ENCODE assay signal across 12 cellular contexts in genomic region chr12:117514016-117514415, GRCh38.
DNase-seq lines count a peak whose midpoint lies in the region; ATAC-seq and TF ChIP-seq lines count a peak whose summit lies in the region.
"Had no signal": no experiment of that assay in that cellular context is flagged by ENCODE, and none has a peak within 500 bp of the region (broad histone marks: within the 10 kb centered on the region; RNA-seq: fewer than 3 reads in every experiment).

No MANE protein-coding gene starts in this region.

- WGBS in thyroid gland, 2 donors, result 13 to 15% methylated on average over 5 of the region's 5 CpGs
- 4% methylated on average over 5 of the region's 5 CpGs for WGBS in aorta, 2 donors

- no peaks in the 10 kb centered on the region for H3K36me3 Mint-ChIP-seq in mesothelial cell of epicardium
- H3K36me3 Mint-ChIP-seq: naive thymus-derived CD8-positive, alpha-beta T cell had no signal

- peak overlapping the region; percentile 66 for H3K27ac ChIP-seq in VCaP
- peak overlapping the region; percentile 57 to 72 (median 70) for H3K27ac ChIP-seq in thyroid gland
- no peak overlapping the region for H3K27ac ChIP-seq in aorta (ENCODE audit: low read depth in 1 of 2, low read length in 2 of 2)

- H3K27me3 ChIP-seq in thyroid gland (no peaks in the 10 kb centered on the region), aorta (ENCODE audit: control insufficient read depth in 1 of 2, insufficient read depth in 2 of 2, low read length in 1 of 2) (no peaks in the 10 kb centered on the region)

- H3K4me3 ChIP-seq in thyroid gland (replicated peaks in 1 of 3), result no peak overlapping the region
- H3K4me3 ChIP-seq in aorta (ENCODE audit: low read length in 2 of 2), result no peak overlapping the region

- intact Hi-C loops in thyroid gland (cut with DNase I), result no loop called here
- intact Hi-C loops in aorta (cut with DNase I), result no loop called here

- H3K4me1 Mint-ChIP-seq in mesothelial cell of epicardium, result no peaks in the 10 kb centered on the region
- H3K4me1 Mint-ChIP-seq: activated CD4-positive, alpha-beta T cell treated with anti-CD3 and anti-CD28 coated beads, Interleukin-2, amount 10 ng/mL, durations not matched to agents 24 days and 14 days; naive thymus-derived CD8-positive, alpha-beta T cell; T-helper 17 cell had no signal

- no peak overlapping the region for H3K27ac Mint-ChIP-seq in mesothelial cell of epicardium
- H3K27ac Mint-ChIP-seq: activated CD4-positive, alpha-beta T cell treated with anti-CD3 and anti-CD28 coated beads, Interleukin-2, amount 10 ng/mL, durations not matched to agents 24 days and 14 days; naive thymus-derived CD8-positive, alpha-beta T cell; stimulated activated naive CD8-positive, alpha-beta T cell treated with anti-CD3 and anti-CD28 coated beads, Interleukin-15, Interleukin-2, amounts not matched to agents 100 ng/mL and 50 ng/mL, for 24 hours; T-helper 17 cell had no signal

- DNase-seq in NCI-H2029 (lab: John Stamatoyannopoulos, UW) (peak; percentile 74), hippocampal formation (lab: John Stamatoyannopoulos, UW) (peak; percentile 6 to 54), thyroid gland (peak; percentile 64 to 72), aorta (no peak), mesothelial cell of epicardium (ENCODE audit: low spot score in 2 of 2, unreplicated experiment in 2 of 2) (no peak)
- DNase-seq: activated CD4-positive, alpha-beta T cell treated with anti-CD3 and anti-CD28 coated beads, Interleukin-2, amount 10 ng/mL, durations not matched to agents 24 days and 14 days; Karpas-422; naive thymus-derived CD8-positive, alpha-beta T cell; T-helper 17 cell had no signal

- H3K36me3 ChIP-seq in thyroid gland (no peaks in the 10 kb centered on the region), aorta (ENCODE audit: control insufficient read depth in 1 of 2, insufficient read depth in 2 of 2, low read length in 1 of 2) (no peaks in the 10 kb centered on the region)

- H3K27me3 Mint-ChIP-seq in mesothelial cell of epicardium (ENCODE audit: low read depth), result peaks cover 78% of the 10 kb centered on the region
- H3K27me3 Mint-ChIP-seq: activated CD4-positive, alpha-beta T cell treated with anti-CD3 and anti-CD28 coated beads, Interleukin-2, amount 10 ng/mL, durations not matched to agents 24 days and 14 days; stimulated activated naive CD8-positive, alpha-beta T cell treated with anti-CD3 and anti-CD28 coated beads, Interleukin-15, Interleukin-2, amounts not matched to agents 100 ng/mL and 50 ng/mL, for 24 hours; T-helper 17 cell had no signal

- ATAC-seq in aorta (ENCODE audit: low FRiP score), result no peak
- no peak for ATAC-seq in GM18498 (IDR thresholded peaks at IDR 0.05; ENCODE audit: unreplicated experiment)
- ATAC-seq: naive thymus-derived CD8-positive, alpha-beta T cell; T-helper 17 cell had no signal

- no peak for TF ChIP-seq CTCF in VCaP (conservative IDR thresholded peaks at IDR 0.05)
- TF ChIP-seq CTCF in thyroid gland (IDR thresholded peaks at IDR 0.05), result no peak
- no peak for TF ChIP-seq CTCF in mesothelial cell of epicardium (IDR thresholded peaks at IDR 0.05; ENCODE audit: unreplicated experiment)

- no peak overlapping the region for H3K4me3 Mint-ChIP-seq in mesothelial cell of epicardium
- H3K4me3 Mint-ChIP-seq: activated CD4-positive, alpha-beta T cell treated with anti-CD3 and anti-CD28 coated beads, Interleukin-2, amount 10 ng/mL, durations not matched to agents 24 days and 14 days; naive thymus-derived CD8-positive, alpha-beta T cell; stimulated activated naive CD8-positive, alpha-beta T cell treated with anti-CD3 and anti-CD28 coated beads, Interleukin-15, Interleukin-2, amounts not matched to agents 100 ng/mL and 50 ng/mL, for 24 hours; T-helper 17 cell had no signal

- H3K4me1 ChIP-seq in thyroid gland (peaks cover 12 to 24% of the 10 kb centered on the region in 2 donors), aorta (ENCODE audit: control insufficient read depth in 1 of 2, insufficient read depth in 2 of 2, low read length in 2 of 2) (peaks cover 0 to 3% of the 10 kb centered on the region in 2 donors)

- TF ChIP-seq POLR2A in thyroid gland (IDR thresholded peaks at IDR 0.05), result no peak

- H3K9me3 ChIP-seq in thyroid gland, result no peaks in the 10 kb centered on the region
- H3K9me3 ChIP-seq in aorta (ENCODE audit: control insufficient read depth, low read length), result no peaks in the 10 kb centered on the region

- H3K9me3 Mint-ChIP-seq in mesothelial cell of epicardium, result no peaks in the 10 kb centered on the region
- H3K9me3 Mint-ChIP-seq: activated CD4-positive, alpha-beta T cell treated with anti-CD3 and anti-CD28 coated beads, Interleukin-2, amount 10 ng/mL, durations not matched to agents 24 days and 14 days; stimulated activated naive CD8-positive, alpha-beta T cell treated with anti-CD3 and anti-CD28 coated beads, Interleukin-15, Interleukin-2, amounts not matched to agents 100 ng/mL and 50 ng/mL, for 24 hours had no signal

Comparison
In these comparisons a context has a peak if more than half of its experiments do, and no peak if none do; other contexts are left out.
1. DNase-seq: peak in NCI-H2029 (single experiment), hippocampal formation (2 of 2) and thyroid gland (2 of 2); none in aorta (0 of 2) and mesothelial cell of epicardium (0 of 2).
2. H3K27ac ChIP-seq: peak in VCaP (single experiment) and thyroid gland (3 of 3); none in aorta (0 of 2).